ENCODE assay signal across 3 cellular contexts in genomic region chr12:19507823-19508222, GRCh38.
TF ChIP-seq lines count a peak whose summit lies in the region.

No MANE protein-coding gene starts in this region.

TF ChIP-seq in liver, 16 proteins besides CTCF, POLR2A, EP300 and RAD21 (continued from another document):
- TF ChIP-seq, protein P1, sequence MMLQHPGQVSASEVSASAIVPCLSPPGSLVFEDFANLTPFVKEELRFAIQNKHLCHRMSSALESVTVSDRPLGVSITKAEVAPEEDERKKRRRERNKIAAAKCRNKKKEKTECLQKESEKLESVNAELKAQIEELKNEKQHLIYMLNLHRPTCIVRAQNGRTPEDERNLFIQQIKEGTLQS (IDR thresholded peaks at IDR 0.05): no peak
- TF ChIP-seq EGR1 (IDR thresholded peaks at IDR 0.05; ENCODE audit: low read depth in 2 of 2) (no peak), JUND (IDR thresholded peaks at IDR 0.05) (no peak), RXRA (IDR thresholded peaks at IDR 0.05) (no peak), SP1 (IDR thresholded peaks at IDR 0.05) (no peak), REST (IDR thresholded peaks at IDR 0.05) (no peak), FOXA2 (IDR thresholded peaks at IDR 0.05) (no peak), HNF4G (IDR thresholded peaks at IDR 0.05) (no peak), GABPA (IDR thresholded peaks at IDR 0.05 in 1 of 2, conservative IDR thresholded peaks at IDR 0.05 in 1 of 2) (no peak), MAX (IDR thresholded peaks at IDR 0.05) (no peak), YY1 (IDR thresholded peaks at IDR 0.05) (no peak), TAF1 (conservative IDR thresholded peaks at IDR 0.05) (no peak), NR2F2 (IDR thresholded peaks at IDR 0.05) (no peak), FOXA1 (IDR thresholded peaks at IDR 0.05) (no peak)
- TF ChIP-seq, protein P2, sequence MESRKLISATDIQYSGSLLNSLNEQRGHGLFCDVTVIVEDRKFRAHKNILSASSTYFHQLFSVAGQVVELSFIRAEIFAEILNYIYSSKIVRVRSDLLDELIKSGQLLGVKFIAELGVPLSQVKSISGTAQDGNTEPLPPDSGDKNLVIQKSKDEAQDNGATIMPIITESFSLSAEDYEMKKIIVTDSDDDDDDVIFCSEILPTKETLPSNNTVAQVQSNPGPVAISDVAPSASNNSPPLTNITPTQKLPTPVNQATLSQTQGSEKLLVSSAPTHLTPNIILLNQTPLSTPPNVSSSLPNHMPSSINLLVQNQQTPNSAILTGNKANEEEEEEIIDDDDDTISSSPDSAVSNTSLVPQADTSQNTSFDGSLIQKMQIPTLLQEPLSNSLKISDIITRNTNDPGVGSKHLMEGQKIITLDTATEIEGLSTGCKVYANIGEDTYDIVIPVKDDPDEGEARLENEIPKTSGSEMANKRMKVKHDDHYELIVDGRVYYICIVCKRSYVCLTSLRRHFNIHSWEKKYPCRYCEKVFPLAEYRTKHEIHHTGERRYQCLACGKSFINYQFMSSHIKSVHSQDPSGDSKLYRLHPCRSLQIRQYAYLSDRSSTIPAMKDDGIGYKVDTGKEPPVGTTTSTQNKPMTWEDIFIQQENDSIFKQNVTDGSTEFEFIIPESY (IDR thresholded peaks at IDR 0.05): no peak

TF ChIP-seq in HepG2, 621 proteins besides CTCF, POLR2A, EP300 and RAD21 (continues in another document):
- TF ChIP-seq PRDM15 (CRISPR knock-in tag; IDR thresholded peaks at IDR 0.05) (no peak), ZSCAN30 (CRISPR knock-in tag; IDR thresholded peaks at IDR 0.05) (no peak), ZNF30 (CRISPR knock-in tag; IDR thresholded peaks at IDR 0.05) (no peak), U2AF2 (IDR thresholded peaks at IDR 0.05; ENCODE audit: low read depth, low read length) (no peak)
- TF ChIP-seq, protein P3, sequence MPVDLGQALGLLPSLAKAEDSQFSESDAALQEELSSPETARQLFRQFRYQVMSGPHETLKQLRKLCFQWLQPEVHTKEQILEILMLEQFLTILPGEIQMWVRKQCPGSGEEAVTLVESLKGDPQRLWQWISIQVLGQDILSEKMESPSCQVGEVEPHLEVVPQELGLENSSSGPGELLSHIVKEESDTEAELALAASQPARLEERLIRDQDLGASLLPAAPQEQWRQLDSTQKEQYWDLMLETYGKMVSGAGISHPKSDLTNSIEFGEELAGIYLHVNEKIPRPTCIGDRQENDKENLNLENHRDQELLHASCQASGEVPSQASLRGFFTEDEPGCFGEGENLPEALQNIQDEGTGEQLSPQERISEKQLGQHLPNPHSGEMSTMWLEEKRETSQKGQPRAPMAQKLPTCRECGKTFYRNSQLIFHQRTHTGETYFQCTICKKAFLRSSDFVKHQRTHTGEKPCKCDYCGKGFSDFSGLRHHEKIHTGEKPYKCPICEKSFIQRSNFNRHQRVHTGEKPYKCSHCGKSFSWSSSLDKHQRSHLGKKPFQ (CRISPR knock-in tag; IDR thresholded peaks at IDR 0.05; ENCODE audit: insufficient replicate concordance): no peak
- TF ChIP-seq, protein P4, sequence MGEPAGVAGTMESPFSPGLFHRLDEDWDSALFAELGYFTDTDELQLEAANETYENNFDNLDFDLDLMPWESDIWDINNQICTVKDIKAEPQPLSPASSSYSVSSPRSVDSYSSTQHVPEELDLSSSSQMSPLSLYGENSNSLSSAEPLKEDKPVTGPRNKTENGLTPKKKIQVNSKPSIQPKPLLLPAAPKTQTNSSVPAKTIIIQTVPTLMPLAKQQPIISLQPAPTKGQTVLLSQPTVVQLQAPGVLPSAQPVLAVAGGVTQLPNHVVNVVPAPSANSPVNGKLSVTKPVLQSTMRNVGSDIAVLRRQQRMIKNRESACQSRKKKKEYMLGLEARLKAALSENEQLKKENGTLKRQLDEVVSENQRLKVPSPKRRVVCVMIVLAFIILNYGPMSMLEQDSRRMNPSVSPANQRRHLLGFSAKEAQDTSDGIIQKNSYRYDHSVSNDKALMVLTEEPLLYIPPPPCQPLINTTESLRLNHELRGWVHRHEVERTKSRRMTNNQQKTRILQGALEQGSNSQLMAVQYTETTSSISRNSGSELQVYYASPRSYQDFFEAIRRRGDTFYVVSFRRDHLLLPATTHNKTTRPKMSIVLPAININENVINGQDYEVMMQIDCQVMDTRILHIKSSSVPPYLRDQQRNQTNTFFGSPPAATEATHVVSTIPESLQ (CRISPR knock-in tag; conservative IDR thresholded peaks at IDR 0.05): no peak
- TF ChIP-seq, protein P5, sequence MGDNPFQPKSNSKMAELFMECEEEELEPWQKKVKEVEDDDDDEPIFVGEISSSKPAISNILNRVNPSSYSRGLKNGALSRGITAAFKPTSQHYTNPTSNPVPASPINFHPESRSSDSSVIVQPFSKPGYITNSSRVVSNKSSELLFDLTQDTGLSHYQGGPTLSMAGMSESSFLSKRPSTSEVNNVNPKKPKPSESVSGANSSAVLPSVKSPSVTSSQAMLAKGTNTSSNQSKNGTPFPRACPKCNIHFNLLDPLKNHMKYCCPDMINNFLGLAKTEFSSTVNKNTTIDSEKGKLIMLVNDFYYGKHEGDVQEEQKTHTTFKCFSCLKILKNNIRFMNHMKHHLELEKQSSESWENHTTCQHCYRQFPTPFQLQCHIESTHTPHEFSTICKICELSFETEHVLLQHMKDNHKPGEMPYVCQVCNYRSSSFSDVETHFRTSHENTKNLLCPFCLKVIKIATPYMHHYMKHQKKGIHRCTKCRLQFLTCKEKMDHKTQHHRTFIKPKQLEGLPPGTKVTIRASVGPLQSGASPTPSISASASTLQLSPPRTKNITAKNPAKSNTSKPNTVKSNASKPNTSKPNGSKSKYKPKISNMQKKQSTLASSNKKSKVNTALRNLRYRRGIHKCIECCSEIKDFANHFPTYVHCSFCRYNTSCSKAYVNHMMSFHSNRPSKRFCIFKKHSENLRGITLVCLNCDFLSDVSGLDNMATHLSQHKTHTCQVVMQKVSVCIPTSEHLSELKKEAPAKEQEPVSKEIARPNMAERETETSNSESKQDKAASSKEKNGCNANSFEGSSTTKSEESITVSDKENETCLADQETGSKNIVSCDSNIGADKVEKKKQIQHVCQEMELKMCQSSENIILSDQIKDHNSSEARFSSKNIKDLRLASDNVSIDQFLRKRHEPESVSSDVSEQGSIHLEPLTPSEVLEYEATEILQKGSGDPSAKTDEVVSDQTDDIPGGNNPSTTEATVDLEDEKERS (CRISPR knock-in tag; IDR thresholded peaks at IDR 0.05): no peak

TF ChIP-seq in GM12878, 131 proteins besides CTCF, POLR2A, EP300 and RAD21 (continued from another document):
- TF ChIP-seq, protein P6, sequence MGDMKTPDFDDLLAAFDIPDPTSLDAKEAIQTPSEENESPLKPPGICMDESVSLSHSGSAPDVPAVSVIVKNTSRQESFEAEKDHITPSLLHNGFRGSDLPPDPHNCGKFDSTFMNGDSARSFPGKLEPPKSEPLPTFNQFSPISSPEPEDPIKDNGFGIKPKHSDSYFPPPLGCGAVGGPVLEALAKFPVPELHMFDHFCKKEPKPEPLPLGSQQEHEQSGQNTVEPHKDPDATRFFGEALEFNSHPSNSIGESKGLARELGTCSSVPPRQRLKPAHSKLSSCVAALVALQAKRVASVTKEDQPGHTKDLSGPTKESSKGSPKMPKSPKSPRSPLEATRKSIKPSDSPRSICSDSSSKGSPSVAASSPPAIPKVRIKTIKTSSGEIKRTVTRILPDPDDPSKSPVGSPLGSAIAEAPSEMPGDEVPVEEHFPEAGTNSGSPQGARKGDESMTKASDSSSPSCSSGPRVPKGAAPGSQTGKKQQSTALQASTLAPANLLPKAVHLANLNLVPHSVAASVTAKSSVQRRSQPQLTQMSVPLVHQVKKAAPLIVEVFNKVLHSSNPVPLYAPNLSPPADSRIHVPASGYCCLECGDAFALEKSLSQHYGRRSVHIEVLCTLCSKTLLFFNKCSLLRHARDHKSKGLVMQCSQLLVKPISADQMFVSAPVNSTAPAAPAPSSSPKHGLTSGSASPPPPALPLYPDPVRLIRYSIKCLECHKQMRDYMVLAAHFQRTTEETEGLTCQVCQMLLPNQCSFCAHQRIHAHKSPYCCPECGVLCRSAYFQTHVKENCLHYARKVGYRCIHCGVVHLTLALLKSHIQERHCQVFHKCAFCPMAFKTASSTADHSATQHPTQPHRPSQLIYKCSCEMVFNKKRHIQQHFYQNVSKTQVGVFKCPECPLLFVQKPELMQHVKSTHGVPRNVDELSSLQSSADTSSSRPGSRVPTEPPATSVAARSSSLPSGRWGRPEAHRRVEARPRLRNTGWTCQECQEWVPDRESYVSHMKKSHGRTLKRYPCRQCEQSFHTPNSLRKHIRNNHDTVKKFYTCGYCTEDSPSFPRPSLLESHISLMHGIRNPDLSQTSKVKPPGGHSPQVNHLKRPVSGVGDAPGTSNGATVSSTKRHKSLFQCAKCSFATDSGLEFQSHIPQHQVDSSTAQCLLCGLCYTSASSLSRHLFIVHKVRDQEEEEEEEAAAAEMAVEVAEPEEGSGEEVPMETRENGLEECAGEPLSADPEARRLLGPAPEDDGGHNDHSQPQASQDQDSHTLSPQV (IDR thresholded peaks at IDR 0.05): no peak
- TF ChIP-seq, protein P7, sequence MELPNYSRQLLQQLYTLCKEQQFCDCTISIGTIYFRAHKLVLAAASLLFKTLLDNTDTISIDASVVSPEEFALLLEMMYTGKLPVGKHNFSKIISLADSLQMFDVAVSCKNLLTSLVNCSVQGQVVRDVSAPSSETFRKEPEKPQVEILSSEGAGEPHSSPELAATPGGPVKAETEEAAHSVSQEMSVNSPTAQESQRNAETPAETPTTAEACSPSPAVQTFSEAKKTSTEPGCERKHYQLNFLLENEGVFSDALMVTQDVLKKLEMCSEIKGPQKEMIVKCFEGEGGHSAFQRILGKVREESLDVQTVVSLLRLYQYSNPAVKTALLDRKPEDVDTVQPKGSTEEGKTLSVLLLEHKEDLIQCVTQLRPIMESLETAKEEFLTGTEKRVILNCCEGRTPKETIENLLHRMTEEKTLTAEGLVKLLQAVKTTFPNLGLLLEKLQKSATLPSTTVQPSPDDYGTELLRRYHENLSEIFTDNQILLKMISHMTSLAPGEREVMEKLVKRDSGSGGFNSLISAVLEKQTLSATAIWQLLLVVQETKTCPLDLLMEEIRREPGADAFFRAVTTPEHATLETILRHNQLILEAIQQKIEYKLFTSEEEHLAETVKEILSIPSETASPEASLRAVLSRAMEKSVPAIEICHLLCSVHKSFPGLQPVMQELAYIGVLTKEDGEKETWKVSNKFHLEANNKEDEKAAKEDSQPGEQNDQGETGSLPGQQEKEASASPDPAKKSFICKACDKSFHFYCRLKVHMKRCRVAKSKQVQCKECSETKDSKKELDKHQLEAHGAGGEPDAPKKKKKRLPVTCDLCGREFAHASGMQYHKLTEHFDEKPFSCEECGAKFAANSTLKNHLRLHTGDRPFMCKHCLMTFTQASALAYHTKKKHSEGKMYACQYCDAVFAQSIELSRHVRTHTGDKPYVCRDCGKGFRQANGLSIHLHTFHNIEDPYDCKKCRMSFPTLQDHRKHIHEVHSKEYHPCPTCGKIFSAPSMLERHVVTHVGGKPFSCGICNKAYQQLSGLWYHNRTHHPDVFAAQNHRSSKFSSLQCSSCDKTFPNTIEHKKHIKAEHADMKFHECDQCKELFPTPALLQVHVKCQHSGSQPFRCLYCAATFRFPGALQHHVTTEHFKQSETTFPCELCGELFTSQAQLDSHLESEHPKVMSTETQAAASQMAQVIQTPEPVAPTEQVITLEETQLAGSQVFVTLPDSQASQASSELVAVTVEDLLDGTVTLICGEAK (IDR thresholded peaks at IDR 0.05; ENCODE audit: borderline replicate concordance): no peak
- TF ChIP-seq SMC3 (IDR thresholded peaks at IDR 0.05; ENCODE audit: borderline replicate concordance, low read length) (no peak), ZNF217 (IDR thresholded peaks at IDR 0.05) (no peak), SUZ12 (IDR thresholded peaks at IDR 0.05; ENCODE audit: unreplicated experiment) (no peak), MEF2B (IDR thresholded peaks at IDR 0.05; ENCODE audit: partially characterized antibody, poor library complexity, severe bottlenecking) (no peak), ATF2 (IDR thresholded peaks at IDR 0.05; ENCODE audit: low read length) (no peak), CBX3 (IDR thresholded peaks at IDR 0.05; ENCODE audit: borderline replicate concordance, low read depth) (no peak), FOXM1 (IDR thresholded peaks at IDR 0.05; ENCODE audit: low read depth, low read length) (no peak)
- TF ChIP-seq, protein P8, sequence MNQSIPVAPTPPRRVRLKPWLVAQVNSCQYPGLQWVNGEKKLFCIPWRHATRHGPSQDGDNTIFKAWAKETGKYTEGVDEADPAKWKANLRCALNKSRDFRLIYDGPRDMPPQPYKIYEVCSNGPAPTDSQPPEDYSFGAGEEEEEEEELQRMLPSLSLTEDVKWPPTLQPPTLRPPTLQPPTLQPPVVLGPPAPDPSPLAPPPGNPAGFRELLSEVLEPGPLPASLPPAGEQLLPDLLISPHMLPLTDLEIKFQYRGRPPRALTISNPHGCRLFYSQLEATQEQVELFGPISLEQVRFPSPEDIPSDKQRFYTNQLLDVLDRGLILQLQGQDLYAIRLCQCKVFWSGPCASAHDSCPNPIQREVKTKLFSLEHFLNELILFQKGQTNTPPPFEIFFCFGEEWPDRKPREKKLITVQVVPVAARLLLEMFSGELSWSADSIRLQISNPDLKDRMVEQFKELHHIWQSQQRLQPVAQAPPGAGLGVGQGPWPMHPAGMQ (IDR thresholded peaks at IDR 0.05; ENCODE audit: borderline replicate concordance): no peak
TF ChIP-seq in GM12878: peak in this region for 0.
